ENCODE assay signal across 1 cellular context in the genomic region with DNA sequence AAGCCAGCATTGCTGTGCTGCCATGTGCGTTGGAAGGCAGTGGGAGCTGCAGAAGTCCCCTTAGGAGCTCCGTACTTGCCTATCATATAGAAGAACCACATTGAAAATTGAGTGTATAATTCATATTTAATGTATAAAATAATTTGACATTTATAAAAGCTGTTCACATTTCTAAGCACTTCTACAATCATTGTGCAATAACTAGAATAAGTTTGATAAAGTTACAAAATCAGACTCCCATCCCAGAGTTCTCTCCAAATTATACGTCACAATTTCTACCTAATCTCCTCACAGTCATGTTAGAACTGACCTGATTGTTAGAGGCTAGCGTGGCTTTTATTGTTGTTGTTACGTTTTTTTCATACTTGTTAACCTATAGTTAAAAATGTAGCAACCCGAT.
TF ChIP-seq lines count a peak whose summit lies in the region.

No MANE protein-coding gene starts in this region.

TF ChIP-seq in HepG2, 621 proteins besides CTCF, POLR2A, EP300 and RAD21 (continued from another document):
- TF ChIP-seq ZNF318 (CRISPR knock-in tag; IDR thresholded peaks at IDR 0.05) = no peak
